In genomic region chr9:123655681-123656423, GRCh38 we compare ENCODE assay signal across 21 cellular contexts.
"Had no signal": no experiment of that assay in that cellular context is flagged by ENCODE, and none has a peak within 500 bp of the region (broad histone marks: within the 10 kb centered on the region; RNA-seq: fewer than 3 reads in every experiment).

No MANE protein-coding gene starts in this region.

- H3K4me3 ChIP-seq: gastroesophageal sphincter, heart right ventricle, left ventricle myocardium inferior, mucosa of descending colon, ovary, psoas muscle, skin epidermis, suprapubic skin, upper lobe of left lung had no signal

- H3K27me3 ChIP-seq: gastroesophageal sphincter, heart right ventricle, ovary, suprapubic skin, upper lobe of left lung had no signal

- H3K9me3 ChIP-seq: gastroesophageal sphincter, heart right ventricle, left ventricle myocardium inferior, mucosa of descending colon, ovary, psoas muscle, suprapubic skin, upper lobe of left lung had no signal

- H3K27ac ChIP-seq: gastroesophageal sphincter, heart right ventricle, left ventricle myocardium inferior, ovary, psoas muscle, skin epidermis, suprapubic skin, upper lobe of left lung had no signal

- H3K36me3 ChIP-seq: ovary, upper lobe of left lung had no signal

- DNase-seq: activated CD4-positive, alpha-beta T cell treated with anti-CD3 and anti-CD28 coated beads, Interleukin-2, amount 50 U/mL, for 4 hours; activated CD4-positive, CD25-positive, alpha-beta regulatory T cell treated with anti-CD3 and anti-CD28 coated beads, Interleukin-2, amount 50 U/mL, for 72 hours; activated effector memory CD4-positive, alpha-beta T cell treated with anti-CD3 and anti-CD28 coated beads, Interleukin-2, amount 50 U/mL, for 16 hours; activated T-cell treated with anti-CD3 and anti-CD28 coated beads, Interleukin-2, amount 50 U/mL, for 72 hours; cerebellar nuclear complex; cortex of kidney; effector CD4-positive, alpha-beta T cell; heart right ventricle; left ventricle myocardium inferior; mucosa of descending colon; naive thymus-derived CD4-positive, alpha-beta T cell; ovary; psoas muscle; right cardiac atrium; stimulated activated naive CD8-positive, alpha-beta T cell treated with anti-CD3 and anti-CD28 coated beads, Interleukin-15, amount 100 ng/mL, for 72 hours; T-cell; upper lobe of left lung had no signal

- ATAC-seq: activated T-cell treated with anti-CD3 and anti-CD28 coated beads, Interleukin-2, amount 50 U/mL, for 72 hours; esophagus mucosa; gastroesophageal sphincter; heart right ventricle; mucosa of descending colon; naive thymus-derived CD4-positive, alpha-beta T cell; psoas muscle; right cardiac atrium; stimulated activated naive CD8-positive, alpha-beta T cell treated with anti-CD3 and anti-CD28 coated beads, Interleukin-15, amount 100 ng/mL, for 72 hours; T-cell had no signal

- H3K4me1 ChIP-seq: heart right ventricle, left ventricle myocardium inferior, psoas muscle, suprapubic skin, upper lobe of left lung had no signal
